1 cellular context compared by ENCODE assay signal in genomic region chr16:50699345-50700159, GRCh38.
TF ChIP-seq lines count a peak whose summit lies in the region.

No MANE protein-coding gene starts in this region.

TF ChIP-seq in HepG2, 621 proteins besides CTCF, POLR2A, EP300 and RAD21 (continues in another document):
- TF ChIP-seq ZNF784 (CRISPR knock-in tag; IDR thresholded peaks at IDR 0.05; ENCODE audit: borderline replicate concordance) (no peak), ZMYM2 (CRISPR knock-in tag; IDR thresholded peaks at IDR 0.05) (0 out of 2 replicates have a peak, but pooled peaks have one; percentile 31), ZNF687 (CRISPR knock-in tag; IDR thresholded peaks at IDR 0.05) (peak; percentile 84), ZNF674 (CRISPR knock-in tag; IDR thresholded peaks at IDR 0.05; ENCODE audit: low read depth) (0 out of 2 replicates have a peak, but pooled peaks have one; percentile 47), LRRFIP1 (CRISPR knock-in tag; conservative IDR thresholded peaks at IDR 0.05) (no peak), ZNF768 (CRISPR knock-in tag; IDR thresholded peaks at IDR 0.05) (peak; percentile 40; the same call in 1 of the 2 replicates), ZGPAT (CRISPR knock-in tag; IDR thresholded peaks at IDR 0.05) (0 out of 2 replicates have a peak, but pooled peaks have one; percentile 18), SALL2 (CRISPR knock-in tag; IDR thresholded peaks at IDR 0.05) (0 out of 2 replicates have a peak, but pooled peaks have one; percentile 54), HOXA5 (CRISPR knock-in tag; IDR thresholded peaks at IDR 0.05) (peak; percentile 66), ZNF280B (CRISPR knock-in tag; IDR thresholded peaks at IDR 0.05; ENCODE audit: borderline replicate concordance) (0 out of 2 replicates have a peak, but pooled peaks have one; percentile 34), ZNF710 (CRISPR knock-in tag; IDR thresholded peaks at IDR 0.05; ENCODE audit: borderline replicate concordance) (0 out of 2 replicates have a peak, but pooled peaks have one; percentile 50), ZNF878 (CRISPR knock-in tag; IDR thresholded peaks at IDR 0.05) (0 out of 2 replicates have a peak, but pooled peaks have one; percentile 40), NR0B2 (CRISPR knock-in tag; IDR thresholded peaks at IDR 0.05) (0 out of 2 replicates have a peak, but pooled peaks have one; percentile 25), USF2 (IDR thresholded peaks at IDR 0.05; ENCODE audit: low read depth, low read length) (no peak), USF2 (CRISPR knock-in tag; IDR thresholded peaks at IDR 0.05; ENCODE audit: borderline replicate concordance) (no peak), ZFP90 (CRISPR knock-in tag; IDR thresholded peaks at IDR 0.05; ENCODE audit: borderline replicate concordance) (peak; percentile 80; the same call in 1 of the 2 replicates), NR2F2 (IDR thresholded peaks at IDR 0.05; ENCODE audit: borderline replicate concordance, low read depth) (no peak), ZNF180 (CRISPR knock-in tag; IDR thresholded peaks at IDR 0.05; ENCODE audit: borderline replicate concordance, low read depth) (no peak), TFDP2 (CRISPR knock-in tag; IDR thresholded peaks at IDR 0.05) (peak; percentile 35; the same call in 1 of the 2 replicates), KDM5B (CRISPR knock-in tag; IDR thresholded peaks at IDR 0.05; ENCODE audit: borderline replicate concordance) (peak; percentile 68; the same call in 1 of the 2 replicates), BRD4 (CRISPR knock-in tag; IDR thresholded peaks at IDR 0.05) (0 out of 2 replicates have a peak, but pooled peaks have one; percentile 45), THAP7 (CRISPR knock-in tag; IDR thresholded peaks at IDR 0.05) (no peak), DNMT3B (CRISPR knock-in tag; conservative IDR thresholded peaks at IDR 0.05) (0 out of 2 replicates have a peak, but pooled peaks have one; percentile 39), GABPB1 (CRISPR knock-in tag; IDR thresholded peaks at IDR 0.05) (peak; percentile 43; the same call in 1 of the 2 replicates), KDM3A (CRISPR knock-in tag; IDR thresholded peaks at IDR 0.05; ENCODE audit: low read depth) (0 out of 2 replicates have a peak, but pooled peaks have one; percentile 43), ATF2 (CRISPR knock-in tag; IDR thresholded peaks at IDR 0.05) (no peak), ZIK1 (CRISPR knock-in tag; IDR thresholded peaks at IDR 0.05; ENCODE audit: borderline replicate concordance, low read depth) (peak; percentile 67; the same call in 1 of the 2 replicates), RBAK (CRISPR knock-in tag; IDR thresholded peaks at IDR 0.05) (no peak), ZNF333 (CRISPR knock-in tag; IDR thresholded peaks at IDR 0.05; ENCODE audit: borderline replicate concordance) (0 out of 2 replicates have a peak, but pooled peaks have one; percentile 53), MED1 (CRISPR knock-in tag; IDR thresholded peaks at IDR 0.05) (peak; percentile 54), EZH2 (conservative IDR thresholded peaks at IDR 0.05; ENCODE audit: low read depth, low read length) (no peak), ATF4 (CRISPR knock-in tag; IDR thresholded peaks at IDR 0.05) (peak in 1 of 2 experiments; percentile 93; a peak in 2 of 4 replicates), KDM1A (CRISPR knock-in tag; IDR thresholded peaks at IDR 0.05) (peak; percentile 40; the same call in 1 of the 2 replicates), ZSCAN30 (CRISPR knock-in tag; IDR thresholded peaks at IDR 0.05) (no peak), KLF16 (CRISPR knock-in tag; IDR thresholded peaks at IDR 0.05) (peak in 1 of 2 experiments; percentile 65; a peak in 2 of 4 replicates), ZNF225 (CRISPR knock-in tag; IDR thresholded peaks at IDR 0.05) (peak; percentile 57), SIN3A (IDR thresholded peaks at IDR 0.05; ENCODE audit: borderline replicate concordance, low read depth, low read length) (no peak)
